8 cellular contexts compared by ENCODE assay signal in genomic region chr12:122646568-122647220, GRCh38. TPM values are rescaled to one million over a fixed set of nuclear protein-coding genes. Genes with fewer than 3 reads are reported as not detected.
DNase-seq lines count a peak whose midpoint lies in the region; ATAC-seq and FAIRE-seq lines count a peak whose summit lies in the region.

No MANE protein-coding gene starts in this region.

- no peak for FAIRE-seq in RCC 7860 (lab: Jason Lieb, UNC)

- intact Hi-C loops in Right ventricle myocardium superior (cut with DNase I): no loop called here

- ATAC-seq in GM18867 (IDR thresholded peaks at IDR 0.05; ENCODE audit: unreplicated experiment) (peak; percentile 81), HG02885 (IDR thresholded peaks at IDR 0.05; ENCODE audit: poor library complexity, unreplicated experiment) (peak; percentile 74), Right ventricle myocardium superior (ENCODE audit: poor library complexity) (no peak)

- DNase-seq in RPMI8226 (peak; percentile 7), RCC 7860 (ENCODE audit: low spot score) (no peak), cerebellar cortex (ENCODE audit: low spot score) (no peak), Right ventricle myocardium superior (no peak)
- DNase-seq in activated naive CD8-positive, alpha-beta T cell treated with anti-CD3 and anti-CD28 coated beads, Interleukin-2, amount 50 U/mL, for 16 hours (ENCODE audit: low read depth, low spot score): peak; percentile 24
- peak; percentile 33 to 60 for DNase-seq in stimulated activated CD4-positive, alpha-beta T cell treated with anti-CD3 and anti-CD28 coated beads, Interleukin-2, amount 100 ng/mL, for 24 hours

RNA-seq across cellular contexts. Expression of gene HCAR2, which starts 56.5 kb away (rescaled TPM):
- 0.27 TPM for total RNA-seq in Right ventricle myocardium superior

Comparison
In these comparisons a context has a peak if more than half of its experiments do, and no peak if none do; other contexts are left out.
1. DNase-seq: peak in RPMI8226 (single experiment), activated naive CD8-positive, alpha-beta T cell treated with anti-CD3 and anti-CD28 coated beads, Interleukin-2, amount 50 U/mL, for 16 hours (single experiment) and stimulated activated CD4-positive, alpha-beta T cell treated with anti-CD3 and anti-CD28 coated beads, Interleukin-2, amount 100 ng/mL, for 24 hours (2 of 2); none in RCC 7860 (single experiment), cerebellar cortex (single experiment) and Right ventricle myocardium superior (single experiment).